Comparison of ENCODE assay signal across 8 cellular contexts in the genomic region with DNA sequence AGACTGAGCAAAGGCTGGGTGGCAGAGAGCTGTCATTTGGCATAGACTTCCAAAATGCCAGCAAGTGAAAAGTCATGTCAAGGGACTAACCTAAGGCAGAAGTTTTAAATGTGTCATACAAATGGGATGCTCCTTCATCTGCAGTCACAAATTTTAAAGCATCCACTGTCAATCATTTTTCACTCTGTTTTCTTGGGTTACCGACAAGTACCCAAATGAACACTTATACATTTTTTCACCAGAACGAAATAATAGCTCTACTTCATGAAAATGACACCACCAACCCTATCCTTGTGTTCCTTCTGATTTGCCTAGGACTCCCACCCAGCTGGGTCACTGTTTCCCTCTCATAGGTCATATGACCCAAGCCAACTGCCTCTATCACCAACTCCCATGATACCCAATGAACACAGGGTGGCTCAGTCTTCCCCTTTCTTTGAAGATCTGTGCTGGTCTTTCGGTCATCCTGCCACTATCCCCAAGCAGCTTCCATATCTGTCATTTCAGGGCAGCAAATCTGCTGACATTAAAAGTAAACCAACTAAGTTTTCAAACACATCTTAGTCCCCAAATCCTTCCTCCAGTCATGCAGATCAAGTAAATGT. TPM values are rescaled to one million over a fixed set of nuclear protein-coding genes. Genes with fewer than 3 reads are reported as not detected.
A peak's percentile ranks its signal among the peaks of the same experiment; 100 is the strongest.
DNase-seq lines count a peak whose midpoint lies in the region; TF ChIP-seq lines count a peak whose summit lies in the region.

No MANE protein-coding gene starts in this region.

- H3K9me3 ChIP-seq in mesenchymal stem cell (ENCODE audit: control insufficient read depth, low read length): no peaks in the 10 kb centered on the region
- H3K9me3 ChIP-seq in suprapubic skin: no peaks in the 10 kb centered on the region

- H3K14ac ChIP-seq in mesenchymal stem cell (ENCODE audit: low read length in 2 of 2): no peak overlapping the region

- H4K91ac ChIP-seq in mesenchymal stem cell (ENCODE audit: low read length): no peak overlapping the region

- intact Hi-C loops in activated CD4-positive, alpha-beta T cell treated with anti-CD3 and anti-CD28 coated beads, Interleukin-2, amount 10 ng/mL, durations not matched to agents 24 days and 14 days (cut with micrococcal nuclease): no loop called here

- peak overlapping the region; percentile 81 for H3K9ac ChIP-seq in mesenchymal stem cell (ENCODE audit: low read length)

- TF ChIP-seq POLR2A in suprapubic skin (IDR thresholded peaks at IDR 0.05): no peak

- H3K9me3 Mint-ChIP-seq in activated CD4-positive, alpha-beta T cell treated with anti-CD3 and anti-CD28 coated beads, Interleukin-2, amount 10 ng/mL, durations not matched to agents 24 days and 14 days: peaks cover 8% of the 10 kb centered on the region
- no peaks in the 10 kb centered on the region for H3K9me3 Mint-ChIP-seq in activated naive CD8-positive, alpha-beta T cell treated with anti-CD3 and anti-CD28 coated beads for 36 hours

- no peak overlapping the region for H3K4ac ChIP-seq in mesenchymal stem cell (ENCODE audit: low read depth in 1 of 2, low read length in 2 of 2)

- H3K36me3 Mint-ChIP-seq in activated CD4-positive, alpha-beta T cell treated with anti-CD3 and anti-CD28 coated beads, Interleukin-2, amount 10 ng/mL, durations not matched to agents 24 days and 14 days (ENCODE audit: low read depth): peaks cover 53% of the 10 kb centered on the region
- peaks cover 36% of the 10 kb centered on the region for H3K36me3 Mint-ChIP-seq in activated naive CD8-positive, alpha-beta T cell treated with anti-CD3 and anti-CD28 coated beads for 36 hours

- H2AFZ ChIP-seq in mesenchymal stem cell (ENCODE audit: low read depth, low read length): no peak overlapping the region

- peaks cover 2 to 18% of the 10 kb centered on the region in 2 experiments for H3K36me3 ChIP-seq in mesenchymal stem cell (ENCODE audit: control insufficient read depth in 1 of 2, insufficient read depth in 2 of 2, low read depth in 1 of 2, low read length in 2 of 2)
- no peaks in the 10 kb centered on the region for H3K36me3 ChIP-seq in suprapubic skin

- in situ Hi-C loops in GM13976 (cut with MboI; ENCODE audit: low sequenced_read_pairs, unreplicated experiment): loop anchor here (10.0 kb wide), 1 partner anchor 321 kb away; no protein-coding TSS in a partner anchor

- H4K8ac ChIP-seq in mesenchymal stem cell (ENCODE audit: low read length): no peak overlapping the region

- H2BK120ac ChIP-seq in mesenchymal stem cell (ENCODE audit: low read depth, low read length): no peak overlapping the region

- H3K79me1 ChIP-seq in mesenchymal stem cell (replicated peaks; ENCODE audit: low read length, poor library complexity, severe bottlenecking): peaks cover 4% of the 10 kb centered on the region

- H3K27me3 ChIP-seq in mesenchymal stem cell (ENCODE audit: control insufficient read depth in 1 of 2, insufficient read depth in 1 of 2, low read length in 2 of 2) (no peaks in the 10 kb centered on the region), suprapubic skin (no peaks in the 10 kb centered on the region)

- TF ChIP-seq EP300 in suprapubic skin (IDR thresholded peaks at IDR 0.05): no peak

- H3K27ac ChIP-seq in mesenchymal stem cell (ENCODE audit: low read length, poor library complexity, severe bottlenecking) (peak overlapping the region; percentile 66), suprapubic skin (peak overlapping the region; percentile 89)

- no peak overlapping the region for H3K4me3 ChIP-seq in mesenchymal stem cell (ENCODE audit: insufficient read depth in 1 of 2, low read depth in 1 of 2, low read length in 2 of 2)
- peak overlapping the region; percentile 15 for H3K4me3 ChIP-seq in suprapubic skin

- TF ChIP-seq CTCF in suprapubic skin (IDR thresholded peaks at IDR 0.05) (no peak), GM13976 (IDR thresholded peaks at IDR 0.05; ENCODE audit: borderline replicate concordance, control extremely low read depth, extremely low read depth, insufficient read depth, missing control alignments) (no peak)

- H3K27ac Mint-ChIP-seq in activated CD4-positive, alpha-beta T cell treated with anti-CD3 and anti-CD28 coated beads, Interleukin-2, amount 10 ng/mL, durations not matched to agents 24 days and 14 days: peak overlapping the region; percentile 81
- peak overlapping the region; percentile 87 for H3K27ac Mint-ChIP-seq in activated naive CD8-positive, alpha-beta T cell treated with anti-CD3 and anti-CD28 coated beads for 36 hours

- no peak overlapping the region for H2AK5ac ChIP-seq in mesenchymal stem cell (ENCODE audit: low read length, severe bottlenecking)

- H3K4me2 ChIP-seq in mesenchymal stem cell (ENCODE audit: low read length, poor library complexity, severe bottlenecking): peak overlapping the region; percentile 30

- no peak overlapping the region for H3K23ac ChIP-seq in mesenchymal stem cell (ENCODE audit: low read length in 2 of 2)

- no peak for DNase-seq in activated CD4-positive, alpha-beta T cell treated with anti-CD3 and anti-CD28 coated beads, Interleukin-2, amount 10 ng/mL, durations not matched to agents 24 days and 14 days
- no peak for DNase-seq in activated CD4-positive, alpha-beta T cell treated with anti-CD3 and anti-CD28 coated beads for 48 hours
- no peak for DNase-seq in activated naive CD8-positive, alpha-beta T cell treated with anti-CD3 and anti-CD28 coated beads for 36 hours
- DNase-seq in mesenchymal stem cell (no peak), suprapubic skin (ENCODE audit: low spot score in 2 of 2) (no peak), GM13976 (ENCODE audit: low spot score) (no peak), NCI-H2171 treated with DMSO at 0.1 percent for 48 hours (lab: John Stamatoyannopoulos, UW) (no peak)
- no peak for DNase-seq in activated CD4-positive, alpha-beta T cell treated with anti-CD3 and anti-CD28 coated beads for 4 hours

- 86% methylated on average over 3 of the region's 3 CpGs for WGBS in mesenchymal stem cell
- 91% methylated on average over 3 of the region's 3 CpGs for WGBS in suprapubic skin

- H2BK15ac ChIP-seq in mesenchymal stem cell (ENCODE audit: low read depth, poor library complexity, severe bottlenecking): no peak overlapping the region

- H3K4me1 ChIP-seq in mesenchymal stem cell (ENCODE audit: control insufficient read depth, insufficient read depth, low read depth, low read length): peaks cover 17% of the 10 kb centered on the region
- peaks cover 65% of the 10 kb centered on the region for H3K4me1 ChIP-seq in suprapubic skin

- H3K27me3 Mint-ChIP-seq in activated CD4-positive, alpha-beta T cell treated with anti-CD3 and anti-CD28 coated beads, Interleukin-2, amount 10 ng/mL, durations not matched to agents 24 days and 14 days: peaks cover 2% of the 10 kb centered on the region
- H3K27me3 Mint-ChIP-seq in activated naive CD8-positive, alpha-beta T cell treated with anti-CD3 and anti-CD28 coated beads for 36 hours: no peaks in the 10 kb centered on the region

- no peak overlapping the region for H3K18ac ChIP-seq in mesenchymal stem cell (ENCODE audit: low read depth in 1 of 2, low read length in 2 of 2)

- H3K4me3 Mint-ChIP-seq in activated CD4-positive, alpha-beta T cell treated with anti-CD3 and anti-CD28 coated beads, Interleukin-2, amount 10 ng/mL, durations not matched to agents 24 days and 14 days: peak overlapping the region; percentile 82
- peak overlapping the region; percentile 63 for H3K4me3 Mint-ChIP-seq in activated naive CD8-positive, alpha-beta T cell treated with anti-CD3 and anti-CD28 coated beads for 36 hours

- no peak overlapping the region for H2BK5ac ChIP-seq in mesenchymal stem cell (ENCODE audit: low read depth, low read length, poor library complexity, severe bottlenecking)

- H2BK12ac ChIP-seq in mesenchymal stem cell (ENCODE audit: low read length in 2 of 2): no peak overlapping the region

- H3K4me1 Mint-ChIP-seq in activated CD4-positive, alpha-beta T cell treated with anti-CD3 and anti-CD28 coated beads, Interleukin-2, amount 10 ng/mL, durations not matched to agents 24 days and 14 days: peaks cover 60% of the 10 kb centered on the region
- peaks cover 65% of the 10 kb centered on the region for H3K4me1 Mint-ChIP-seq in activated naive CD8-positive, alpha-beta T cell treated with anti-CD3 and anti-CD28 coated beads for 36 hours

RNA-seq across cellular contexts. Expression of gene KLF7, which starts 21.5 kb away (rescaled TPM):
- 12.6 and 14.1 TPM in 2 replicates for total RNA-seq in activated CD4-positive, alpha-beta T cell treated with anti-CD3 and anti-CD28 coated beads, Interleukin-2, amount 10 ng/mL, durations not matched to agents 24 days and 14 days
- total RNA-seq in activated naive CD8-positive, alpha-beta T cell treated with anti-CD3 and anti-CD28 coated beads for 36 hours: 10 to 100 TPM in 1 of 2 experiments, 1 to 10 TPM in 1; 8.2 to 10.1 TPM
- 31.0 TPM for polyA plus RNA-seq in mesenchymal stem cell (2013, experiment 1 of 2)
- polyA plus RNA-seq in mesenchymal stem cell (2013, experiment 2 of 2): 28.9 TPM
- total RNA-seq in suprapubic skin: 10 to 100 TPM; 10.0 to 17.4 (median 10.7) TPM
